Comparison of ENCODE assay signal across 21 cellular contexts in the genomic region with DNA sequence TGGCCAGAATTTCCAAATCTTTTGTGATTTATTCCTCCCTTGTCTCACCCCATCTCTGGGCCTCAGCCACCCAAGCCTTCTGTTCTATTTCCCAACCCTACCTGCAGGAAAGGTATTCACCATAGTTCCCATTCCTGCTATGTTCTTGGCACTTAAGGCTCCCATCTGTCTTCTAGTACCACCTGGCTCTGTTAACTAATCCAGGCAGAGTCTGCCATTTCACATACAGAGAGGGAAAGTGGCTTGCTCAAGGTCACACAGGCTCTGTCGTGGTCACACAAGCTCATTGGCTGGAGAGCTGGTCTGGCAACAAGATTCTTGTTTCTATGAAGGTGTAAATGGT.
"Had no signal": no experiment of that assay in that cellular context is flagged by ENCODE, and none has a peak within 500 bp of the region (broad histone marks: within the 10 kb centered on the region; RNA-seq: fewer than 3 reads in every experiment).

No MANE protein-coding gene starts in this region.

- DNase-seq: dermis blood vessel endothelial cell; effector CD4-positive, alpha-beta T cell; effector memory CD4-positive, alpha-beta T cell; erythroblast; esophagus squamous epithelium; foreskin fibroblast; foreskin melanocyte; gastrocnemius medialis; glutamatergic neuron; head of caudate nucleus; heart right ventricle; hippocampal formation; left cardiac atrium; mesenchymal stem cell; mucosa of descending colon; naive B cell; naive thymus-derived CD8-positive, alpha-beta T cell had no signal

- ATAC-seq: esophagus mucosa; gastrocnemius medialis; heart right ventricle; left cardiac atrium; left lung; left ventricle myocardium superior; lower lobe of right lung; mucosa of descending colon; naive thymus-derived CD8-positive, alpha-beta T cell had no signal
